12 cellular contexts compared by ENCODE assay signal in genomic region chr1:109777436-109777835, GRCh38. TPM values are rescaled to one million over a fixed set of nuclear protein-coding genes. Genes with fewer than 3 reads are reported as not detected.
DNase-seq lines count a peak whose midpoint lies in the region; ATAC-seq and TF ChIP-seq lines count a peak whose summit lies in the region.
"Had no signal": no experiment of that assay in that cellular context is flagged by ENCODE, and none has a peak within 500 bp of the region (broad histone marks: within the 10 kb centered on the region; RNA-seq: fewer than 3 reads in every experiment).

No MANE protein-coding gene starts in this region.

- in situ Hi-C loops in transverse colon (cut with MboI; ENCODE audit: low pct_ligation_motif_present in 1 of 4, low pct_unique_long_range_greater_than_20kb in 1 of 4, low sequenced_read_pairs in 3 of 4): loop anchor here (5.0 to 25.0 kb wide), 6 partner anchors 123 to 233 kb away; partner anchors contain the start of genes AHCYL1 (in 2 of the 4), GNAI3 (in 2 of the 4), CSF1 (in 1 of the 4) and GSTM4 (in 1 of the 4)

- H3K4me1 Mint-ChIP-seq in activated naive CD8-positive, alpha-beta T cell treated with anti-CD3 and anti-CD28 coated beads, Interleukin-2, amount 10 ng/mL, durations not matched to agents 7 days and 5 days: peaks cover 12% of the 10 kb centered on the region
- H3K4me1 Mint-ChIP-seq in activated naive CD8-positive, alpha-beta T cell treated with anti-CD3 and anti-CD28 coated beads for 36 hours: peaks cover 4% of the 10 kb centered on the region
- peaks cover 19% of the 10 kb centered on the region for H3K4me1 Mint-ChIP-seq in chondrocyte (ENCODE audit: low read depth)

- POLR2A ChIA-PET in activated naive CD8-positive, alpha-beta T cell treated with anti-CD3 and anti-CD28 coated beads, Interleukin-2, amount 10 ng/mL, durations not matched to agents 7 days and 5 days (lab: Charles Lee): interaction anchor here (0.6 to 2.6 kb wide), 8 partner anchors 11 to 211 kb away, joined by 3 to 34 read pairs (median 5); partner anchors contain the start of gene AHCYL1

- H3K27me3 ChIP-seq in transverse colon: no peaks in the 10 kb centered on the region

- H3K36me3 ChIP-seq in mucosa of descending colon (ENCODE audit: low read depth): no peaks in the 10 kb centered on the region
- H3K36me3 ChIP-seq in transverse colon: no peaks in the 10 kb centered on the region

- H3K9me3 ChIP-seq in mucosa of descending colon: no peaks in the 10 kb centered on the region
- peaks cover 0 to 4% of the 10 kb centered on the region in 2 donors for H3K9me3 ChIP-seq in transverse colon

- intact Hi-C loops in mucosa of descending colon (cut with DNase I, micrococcal nuclease): loop anchor here (2.0 to 5.0 kb wide), 3 partner anchors 205 to 235 kb away; partner anchors contain the start of gene AHCYL1 (in 1 of the 2)
- intact Hi-C loops in transverse colon (cut with DNase I; ENCODE audit: low total_unique reads): no loop called here

- H3K4me3 ChIP-seq in mucosa of descending colon (no peak overlapping the region), transverse colon (no peak overlapping the region)
- H3K4me3 ChIP-seq: GM12878 had no signal

- TF ChIP-seq EP300 in transverse colon (IDR thresholded peaks at IDR 0.05; ENCODE audit: low read depth): no peak

- peaks cover 11% of the 10 kb centered on the region for H3K9me3 Mint-ChIP-seq in activated naive CD8-positive, alpha-beta T cell treated with anti-CD3 and anti-CD28 coated beads, Interleukin-2, amount 10 ng/mL, durations not matched to agents 7 days and 5 days
- H3K9me3 Mint-ChIP-seq in activated naive CD8-positive, alpha-beta T cell treated with anti-CD3 and anti-CD28 coated beads for 36 hours: no peaks in the 10 kb centered on the region
- peaks cover 5% of the 10 kb centered on the region for H3K9me3 Mint-ChIP-seq in chondrocyte (ENCODE audit: low read depth)
- H3K9me3 Mint-ChIP-seq: central memory CD8-positive, alpha-beta T cell had no signal

- no peak for TF ChIP-seq POLR2A in transverse colon (IDR thresholded peaks at IDR 0.05)

- no peak for ATAC-seq in activated naive CD8-positive, alpha-beta T cell treated with anti-CD3 and anti-CD28 coated beads, Interleukin-2, amount 10 ng/mL, durations not matched to agents 7 days and 5 days (ENCODE audit: low read depth)
- ATAC-seq in mucosa of descending colon (peak; percentile 1), HG02938 (IDR thresholded peaks at IDR 0.05; ENCODE audit: unreplicated experiment) (no peak)

- peaks cover 3% of the 10 kb centered on the region for H3K27me3 Mint-ChIP-seq in activated naive CD8-positive, alpha-beta T cell treated with anti-CD3 and anti-CD28 coated beads, Interleukin-2, amount 10 ng/mL, durations not matched to agents 7 days and 5 days
- H3K27me3 Mint-ChIP-seq in activated naive CD8-positive, alpha-beta T cell treated with anti-CD3 and anti-CD28 coated beads for 36 hours: peaks cover 6% of the 10 kb centered on the region
- H3K27me3 Mint-ChIP-seq in chondrocyte (ENCODE audit: low read depth): no peaks in the 10 kb centered on the region

- 63 to 75% methylated on average over 1 to 7 of the region's 7 CpGs for WGBS in transverse colon (ENCODE audit: low coverage in 1 of 2), 2 donors

- H3K4me1 ChIP-seq in mucosa of descending colon (ENCODE audit: low read depth) (peaks cover 4% of the 10 kb centered on the region), transverse colon (peaks cover 0 to 7% (median 1%) of the 10 kb centered on the region in 4 donors)

- H3K27ac ChIP-seq in transverse colon: peak overlapping the region; percentile 42 to 57 (median 54)

- peaks cover 8% of the 10 kb centered on the region for H3K36me3 Mint-ChIP-seq in activated naive CD8-positive, alpha-beta T cell treated with anti-CD3 and anti-CD28 coated beads, Interleukin-2, amount 10 ng/mL, durations not matched to agents 7 days and 5 days
- H3K36me3 Mint-ChIP-seq in activated naive CD8-positive, alpha-beta T cell treated with anti-CD3 and anti-CD28 coated beads for 36 hours: no peaks in the 10 kb centered on the region
- no peaks in the 10 kb centered on the region for H3K36me3 Mint-ChIP-seq in chondrocyte (ENCODE audit: low read depth)

- TF ChIP-seq CTCF in chondrocyte (IDR thresholded peaks at IDR 0.05): no peak
- TF ChIP-seq CTCF in mucosa of descending colon (IDR thresholded peaks at IDR 0.05): no peak
- no peak for TF ChIP-seq CTCF in transverse colon (IDR thresholded peaks at IDR 0.05)

- H3K4me3 Mint-ChIP-seq in activated naive CD8-positive, alpha-beta T cell treated with anti-CD3 and anti-CD28 coated beads, Interleukin-2, amount 10 ng/mL, durations not matched to agents 7 days and 5 days: no peak overlapping the region
- no peak overlapping the region for H3K4me3 Mint-ChIP-seq in activated naive CD8-positive, alpha-beta T cell treated with anti-CD3 and anti-CD28 coated beads for 36 hours
- H3K4me3 Mint-ChIP-seq in chondrocyte (ENCODE audit: unreplicated experiment): no peak overlapping the region
- H3K4me3 Mint-ChIP-seq: central memory CD8-positive, alpha-beta T cell had no signal

- H3K27ac Mint-ChIP-seq in activated naive CD8-positive, alpha-beta T cell treated with anti-CD3 and anti-CD28 coated beads, Interleukin-2, amount 10 ng/mL, durations not matched to agents 7 days and 5 days: peak overlapping the region; percentile 83
- H3K27ac Mint-ChIP-seq in activated naive CD8-positive, alpha-beta T cell treated with anti-CD3 and anti-CD28 coated beads for 36 hours: no peak overlapping the region
- no peak overlapping the region for H3K27ac Mint-ChIP-seq in chondrocyte (ENCODE audit: unreplicated experiment)

- DNase-seq in activated naive CD8-positive, alpha-beta T cell treated with anti-CD3 and anti-CD28 coated beads, Interleukin-2, amount 10 ng/mL, durations not matched to agents 7 days and 5 days: peak; percentile 24
- DNase-seq in activated naive CD8-positive, alpha-beta T cell treated with anti-CD3 and anti-CD28 coated beads for 36 hours: no peak
- DNase-seq in chondrocyte (ENCODE audit: low spot score) (peak; percentile 50), mucosa of descending colon (peak in 2 of 3 donors; percentile 30 to 32), transverse colon (peak; percentile 6), iPS-NIHi11 (ENCODE audit: low spot score) (no peak), NCI-H2081 treated with DMSO at 0.1 percent for 48 hours (lab: John Stamatoyannopoulos, UW) (no peak)

RNA-seq across cellular contexts. Expression of gene EPS8L3, which starts 13.7 kb away (rescaled TPM):
- not detected for total RNA-seq in activated naive CD8-positive, alpha-beta T cell treated with anti-CD3 and anti-CD28 coated beads, Interleukin-2, amount 10 ng/mL, durations not matched to agents 7 days and 5 days
- not detected for total RNA-seq in activated naive CD8-positive, alpha-beta T cell treated with anti-CD3 and anti-CD28 coated beads for 36 hours
- total RNA-seq in chondrocyte (not detected in 3 replicates), mucosa of descending colon (100 to 1,000 TPM; 211 to 539 (median 356) TPM), transverse colon (100 to 1,000 TPM; 228 to 468 (median 363) TPM)
- total RNA-seq: esophagus mucosa, GM12878, HT1080 had no signal

RNA-seq across cellular contexts. Expression of gene GSTM3, which starts 36.6 kb away (rescaled TPM):
- 1 to 10 TPM; 5.0 TPM for total RNA-seq in activated naive CD8-positive, alpha-beta T cell treated with anti-CD3 and anti-CD28 coated beads, Interleukin-2, amount 10 ng/mL, durations not matched to agents 7 days and 5 days
- 10 to 100 TPM; 21.4 to 25.4 TPM for total RNA-seq in activated naive CD8-positive, alpha-beta T cell treated with anti-CD3 and anti-CD28 coated beads for 36 hours
- 51.2 to 63.8 TPM (median 61.5 TPM) in 3 replicates for total RNA-seq in chondrocyte
- 10 to 100 TPM in 2 of 3 donors, 1 to 10 TPM in 1; 4.9 to 84.8 (median 12.4) TPM for total RNA-seq in mucosa of descending colon
- 10 to 100 TPM in 3 of 4 donors, 1 to 10 TPM in 1; 8.2 to 34.1 (median 24.3) TPM for total RNA-seq in transverse colon
- total RNA-seq: GM12878 had no signal

Comparison
In these comparisons a context has a peak if more than half of its experiments do, and no peak if none do; other contexts are left out.
1. DNase-seq: peak in activated naive CD8-positive, alpha-beta T cell treated with anti-CD3 and anti-CD28 coated beads, Interleukin-2, amount 10 ng/mL, durations not matched to agents 7 days and 5 days (single experiment), chondrocyte (single experiment), mucosa of descending colon (2 of 3) and transverse colon (single experiment); none in activated naive CD8-positive, alpha-beta T cell treated with anti-CD3 and anti-CD28 coated beads for 36 hours (single experiment), iPS-NIHi11 (single experiment) and NCI-H2081 treated with DMSO at 0.1 percent for 48 hours (single experiment).
2. RNA of gene EPS8L3, which starts 13.7 kb away (total RNA-seq): 228 to 468 TPM in transverse colon and 211 to 539 TPM in mucosa of descending colon; not detected in activated naive CD8-positive, alpha-beta T cell treated with anti-CD3 and anti-CD28 coated beads, Interleukin-2, amount 10 ng/mL, durations not matched to agents 7 days and 5 days, not detected in activated naive CD8-positive, alpha-beta T cell treated with anti-CD3 and anti-CD28 coated beads for 36 hours and not detected in chondrocyte; every median in the first group is over 100 times any median in the second.